In the genomic region with DNA sequence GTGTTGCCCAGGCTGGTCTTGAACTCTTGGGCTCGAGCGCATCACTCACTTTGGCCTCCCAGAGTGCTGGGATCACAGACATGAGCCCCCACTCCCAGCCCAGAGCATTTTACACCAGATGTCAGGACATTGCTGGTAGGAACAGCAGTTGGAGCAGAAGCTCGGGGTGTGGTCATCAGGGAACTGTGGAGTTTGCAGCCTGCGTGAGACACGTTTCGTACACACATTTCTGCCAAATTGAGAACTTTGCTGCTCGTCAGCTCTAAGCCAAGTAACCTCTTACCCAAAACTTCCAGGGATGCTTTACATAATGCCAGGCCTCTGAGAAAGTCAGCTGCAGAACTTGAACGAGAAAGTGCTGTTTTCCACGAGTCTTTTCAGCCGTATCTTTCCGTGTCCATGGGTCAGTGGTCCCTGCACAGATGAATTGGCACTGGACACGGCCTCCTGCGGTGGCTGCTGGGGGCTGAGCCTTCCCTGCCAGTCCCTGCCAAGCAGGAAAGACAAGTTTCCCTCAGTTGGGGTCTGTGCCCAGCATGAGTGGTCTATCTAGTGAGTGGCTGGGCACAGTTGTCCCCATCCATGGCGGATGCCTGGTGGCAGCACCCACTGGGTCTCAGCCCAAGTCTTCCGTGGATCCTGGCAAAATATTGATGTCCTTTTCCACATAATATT, we compare ENCODE assay signal across 13 cellular contexts. TPM values are rescaled to one million over a fixed set of nuclear protein-coding genes. Genes with fewer than 3 reads are reported as not detected.
A peak's percentile ranks its signal among the peaks of the same experiment; 100 is the strongest.
DNase-seq lines count a peak whose midpoint lies in the region; ATAC-seq, FAIRE-seq and TF ChIP-seq lines count a peak whose summit lies in the region.
"Had no signal": no experiment of that assay in that cellular context is flagged by ENCODE, and none has a peak within 500 bp of the region (broad histone marks: within the 10 kb centered on the region; RNA-seq: fewer than 3 reads in every experiment).

No MANE protein-coding gene starts in this region.

- no peaks in the 10 kb centered on the region; the same call in 1 of the 2 replicates for H3K23me2 ChIP-seq in H1 (ENCODE audit: low read depth, low read length)

- 95% methylated on average over 15 of the region's 15 CpGs; no CpG with 5 or more reads in 1 of the 2 experiments for WGBS in H1 (ENCODE audit: extremely low coverage in 1 of 2, insufficient coverage in 1 of 2, insufficient read length in 1 of 2, insufficient replicate concordance in 2 of 2, low coverage in 1 of 2, low lambda C conversion rate in 2 of 2, missing lambda C conversion rate in 1 of 2), 2 experiments

- H3K27me3 ChIP-seq in H1 (replicated peaks in 1 of 4; ENCODE audit: control insufficient read depth in 3 of 4, extremely low read depth in 1 of 4, insufficient read depth in 3 of 4, low read length in 3 of 4) (no peaks in the 10 kb centered on the region), neutrophil (no peaks in the 10 kb centered on the region)

- H3K14ac ChIP-seq in H1 (ENCODE audit: insufficient read length), result no peak overlapping the region

- peaks cover 38% of the 10 kb centered on the region for H3K4me1 Mint-ChIP-seq in T-helper 2 cell treated with Interferon-gamma antibody and Interleukin-4, amounts not matched to agents 5 μg/mL and 100 μg/mL, for 36 hours (ENCODE audit: low read depth)
- H3K4me1 Mint-ChIP-seq in CD14-positive monocyte, result peaks cover 74% of the 10 kb centered on the region

- POLR2A ChIA-PET in H1 (lab: Charles Lee; ENCODE audit: partially characterized antibody), result interaction anchor here (1.3 kb wide), 1 partner anchor 53 kb away, joined by 4 read pairs; no protein-coding TSS in a partner anchor

- H3K79me1 ChIP-seq in H1 (ENCODE audit: low read depth, low read length), result peaks cover 27% of the 10 kb centered on the region

- H2BK20ac ChIP-seq in H1 (ENCODE audit: low read length), result no peak overlapping the region

- H3K4me1 ChIP-seq in H1 (replicated peaks in 1 of 4; ENCODE audit: control insufficient read depth in 3 of 4, insufficient read depth in 4 of 4, low read length in 3 of 4) (peaks cover 0 to 4% (median 2%) of the 10 kb centered on the region in 4 experiments; a peak in 4 of 7 replicates), neutrophil (ENCODE audit: control insufficient read depth in 1 of 2, insufficient read depth in 1 of 2, low read depth in 1 of 2, low read length in 1 of 2) (peaks cover 93 to 95% of the 10 kb centered on the region in 2 experiments)

- no peak overlapping the region for H3K4me2 ChIP-seq in H1 (ENCODE audit: insufficient read depth in 1 of 2, low read depth in 2 of 2, low read length in 2 of 2)

- H3K18ac ChIP-seq in H1 (ENCODE audit: extremely low read depth, low read length), result no peak overlapping the region

- DNase-seq in T-helper 2 cell treated with Interferon-gamma antibody and Interleukin-4, amounts not matched to agents 5 μg/mL and 100 μg/mL, for 36 hours (ENCODE audit: low spot score), result no peak
- no peak for DNase-seq in T-helper 2 cell
- DNase-seq in CD14-positive monocyte (ENCODE audit: low spot score), result no peak
- DNase-seq in H1 (ENCODE audit: low read depth in 1 of 2, low spot score in 2 of 2), result no peak
- DNase-seq in H54 (ENCODE audit: insufficient read length, low spot score), result no peak
- DNase-seq in stimulated activated CD4-positive, alpha-beta T cell treated with anti-CD3 and anti-CD28 coated beads, Interleukin-1b, Interleukin-23, amount 100 ng/mL, for 48 hours, result no peak
- DNase-seq: NCI-H446, SHP77 had no signal

- H4K5ac ChIP-seq in H1 (ENCODE audit: insufficient read length, low read depth, low read length), result no peak overlapping the region

- no peak overlapping the region for H2BK5ac ChIP-seq in H1 (ENCODE audit: low read depth, low read length)

- no peaks in the 10 kb centered on the region for H3K9me3 ChIP-seq in H1 (ENCODE audit: insufficient read depth in 2 of 2, low read depth in 1 of 2, low read length in 1 of 2)
- no peaks in the 10 kb centered on the region for H3K9me3 ChIP-seq in neutrophil
- H3K9me3 ChIP-seq: thoracic aorta had no signal

- no peak overlapping the region for H2BK12ac ChIP-seq in H1 (ENCODE audit: low read depth, low read length)

- CTCF ChIA-PET in H1 (lab: Charles Lee; ENCODE audit: partially characterized antibody), result interaction anchor here (0.9 kb wide), 1 partner anchor 9 kb away, joined by 3 read pairs; no protein-coding TSS in a partner anchor

- no peaks in the 10 kb centered on the region for H3K27me3 Mint-ChIP-seq in T-helper 2 cell treated with Interferon-gamma antibody and Interleukin-4, amounts not matched to agents 5 μg/mL and 100 μg/mL, for 36 hours (ENCODE audit: low read depth)
- no peaks in the 10 kb centered on the region for H3K27me3 Mint-ChIP-seq in CD14-positive monocyte (ENCODE audit: low read depth in 3 of 3)

- no peak overlapping the region for H2BK120ac ChIP-seq in H1 (replicated peaks; ENCODE audit: low read depth, low read length)

- TF ChIP-seq RAD21 in H1 (IDR thresholded peaks at IDR 0.05 in 1 of 2, conservative IDR thresholded peaks at IDR 0.05 in 1 of 2; ENCODE audit: low read depth in 2 of 2, low read length in 2 of 2), result no peak

- H3K36me3 ChIP-seq in H1 (ENCODE audit: control insufficient read depth in 2 of 4, insufficient read depth in 4 of 4, low read length in 3 of 4) (peaks cover 9 to 51% (median 23%) of the 10 kb centered on the region in 4 experiments), neutrophil (peaks cover 13% of the 10 kb centered on the region)

- no peak for TF ChIP-seq EP300 in H1 (IDR thresholded peaks at IDR 0.05; ENCODE audit: borderline replicate concordance in 1 of 2, low read depth in 2 of 2, low read length in 2 of 2)

- no peak overlapping the region for H3K23ac ChIP-seq in H1 (ENCODE audit: insufficient read length)

- no peak overlapping the region for H3K9ac ChIP-seq in H1 (replicated peaks in 1 of 4; ENCODE audit: extremely low read depth in 1 of 4, low read depth in 3 of 4, low read length in 3 of 4)

- peak overlapping the region; percentile 57; the same call in 1 of the 2 replicates for H4K8ac ChIP-seq in H1 (ENCODE audit: extremely low read depth, insufficient read depth, low read length)

- TF ChIP-seq CTCF in CD14-positive monocyte (IDR thresholded peaks at IDR 0.05) (no peak), H1 (IDR thresholded peaks at IDR 0.05; ENCODE audit: control extremely low read depth in 1 of 3, insufficient read depth in 1 of 3, low read depth in 1 of 3, low read length in 3 of 3) (no peak), neutrophil (IDR thresholded peaks at IDR 0.05) (no peak)

- intact Hi-C loops in CD14-positive monocyte (cut with micrococcal nuclease), result no loop called here

- H3K27ac ChIP-seq in H1 (ENCODE audit: low read depth, low read length), result peak overlapping the region; percentile 6; the same call in 1 of the 2 replicates
- peak overlapping the region; percentile 92 for H3K27ac ChIP-seq in neutrophil
- H3K27ac ChIP-seq: thoracic aorta had no signal

- no peak overlapping the region for H4K91ac ChIP-seq in H1 (replicated peaks; ENCODE audit: insufficient read length, low read length)

- H3K36me3 Mint-ChIP-seq in T-helper 2 cell treated with Interferon-gamma antibody and Interleukin-4, amounts not matched to agents 5 μg/mL and 100 μg/mL, for 36 hours (ENCODE audit: low read depth), result peaks cover 29% of the 10 kb centered on the region
- peaks cover 26 to 31% of the 10 kb centered on the region in 2 donors for H3K36me3 Mint-ChIP-seq in CD14-positive monocyte

- peaks cover 14 to 29% of the 10 kb centered on the region in 2 experiments for H4K20me1 ChIP-seq in H1 (replicated peaks in 1 of 2; ENCODE audit: control insufficient read depth in 1 of 2, insufficient read depth in 2 of 2, low read length in 2 of 2)

- no peak for FAIRE-seq in H1 (lab: Jason Lieb, UNC)
- FAIRE-seq in H54 (lab: Jason Lieb, UNC), result no peak
- FAIRE-seq: bronchial epithelial cell had no signal

- H3K4me3 Mint-ChIP-seq in T-helper 2 cell treated with Interferon-gamma antibody and Interleukin-4, amounts not matched to agents 5 μg/mL and 100 μg/mL, for 36 hours, result peak overlapping the region; percentile 81
- H3K4me3 Mint-ChIP-seq in CD14-positive monocyte, result peak overlapping the region in 1 of 2 donors; percentile 48

- H3K27ac Mint-ChIP-seq in T-helper 2 cell treated with Interferon-gamma antibody and Interleukin-4, amounts not matched to agents 5 μg/mL and 100 μg/mL, for 36 hours, result peak overlapping the region; percentile 89
- peak overlapping the region; percentile 70 to 92 (median 79) for H3K27ac Mint-ChIP-seq in CD14-positive monocyte

- H3K4me3 ChIP-seq in H1 (ENCODE audit: extremely low read depth in 1 of 4, insufficient read depth in 2 of 4, low read depth in 3 of 4, low read length in 4 of 4) (no peak overlapping the region), neutrophil (ENCODE audit: low read depth in 1 of 2, low read length in 1 of 2) (peak overlapping the region; percentile 34 to 48)
- H3K4me3 ChIP-seq: thoracic aorta had no signal

- no peak overlapping the region for H2AFZ ChIP-seq in H1 (ENCODE audit: low read length)

- H2AK5ac ChIP-seq in H1 (ENCODE audit: low read depth, low read length), result no peak overlapping the region

- H3K9me3 Mint-ChIP-seq in T-helper 2 cell treated with Interferon-gamma antibody and Interleukin-4, amounts not matched to agents 5 μg/mL and 100 μg/mL, for 36 hours, result no peaks in the 10 kb centered on the region
- H3K9me3 Mint-ChIP-seq in CD14-positive monocyte, result no peaks in the 10 kb centered on the region
- H3K9me3 Mint-ChIP-seq: activated naive CD4-positive, alpha-beta T cell treated with anti-CD3 and anti-CD28 coated beads, Interleukin-2, amount 50 U/mL, for 72 hours had no signal

- ATAC-seq in HG02973 (IDR thresholded peaks at IDR 0.05; ENCODE audit: unreplicated experiment), result no peak

- H2BK15ac ChIP-seq in H1 (ENCODE audit: low read length), result no peak overlapping the region

- no peak overlapping the region for H3K56ac ChIP-seq in H1 (replicated peaks; ENCODE audit: insufficient read length, low read depth, low read length)

- TF ChIP-seq POLR2A in H1 (IDR thresholded peaks at IDR 0.05; ENCODE audit: control extremely low read depth in 1 of 2, low read depth in 2 of 2, low read length in 2 of 2) (peak; percentile 0 to 38; a peak in 1 of 3 replicates), H54 (IDR thresholded peaks at IDR 0.05; ENCODE audit: low read depth, low read length) (no peak)

- H3K79me2 ChIP-seq in H1 (ENCODE audit: control insufficient read depth in 1 of 2, insufficient read depth in 2 of 2, low read length in 2 of 2), result peaks cover 8 to 91% of the 10 kb centered on the region in 2 experiments

- no peak overlapping the region for H3K4ac ChIP-seq in H1 (replicated peaks; ENCODE audit: insufficient read length, low read depth, low read length)

RNA-seq across cellular contexts. Expression of gene DNAJB6, which starts 54.4 kb away (rescaled TPM):
- polyA plus RNA-seq in CD14-positive monocyte, result 100 to 1,000 TPM; 116 to 117 TPM
- total RNA-seq in H1 (2021; fragmentation: NEBNext Ultra II Directional; extraction: Animal tissue kit (Norgen Biotek cat#: 25700)), result 270 and 295 TPM in 2 replicates
- 117 and 166 TPM in 2 replicates for polyA plus RNA-seq in H1 (2011; rRNA removed)
- polyA plus RNA-seq in H1 (2011; cell fraction: cytosol; rRNA removed), result 170 TPM
- polyA plus RNA-seq in H1 (2011; cell fraction: nucleus; rRNA removed), result 108 TPM
- 237 to 389 TPM (median 263 TPM) in 4 replicates for polyA plus RNA-seq in H1 (2012, experiment 1 of 2)
- polyA plus RNA-seq in H1 (2012, experiment 2 of 2), result 129 TPM
- 323 TPM for polyA plus RNA-seq in H1 (2013, experiment 1 of 2)
- 304 TPM for polyA plus RNA-seq in H1 (2013, experiment 2 of 2)
- polyA minus RNA-seq in H1 (2011; rRNA and poly(A)+ RNA removed), result 66.6 and 92.4 TPM in 2 replicates
- polyA minus RNA-seq in H1 (2011; cell fraction: cytosol; rRNA and poly(A)+ RNA removed), result 170 TPM
- polyA minus RNA-seq in H1 (2011; cell fraction: nucleus; rRNA and poly(A)+ RNA removed), result 112 TPM

Comparison
In these comparisons a context has a peak if more than half of its experiments do, and no peak if none do; other contexts are left out.
1. H3K4me3 ChIP-seq: peak in neutrophil (2 of 2); none in H1 (0 of 4).